In genomic region chr17:44793885-44794698, GRCh38 we compare ENCODE assay signal across 12 cellular contexts. TPM values are rescaled to one million over a fixed set of nuclear protein-coding genes. Genes with fewer than 3 reads are reported as not detected.
DNase-seq lines count a peak whose midpoint lies in the region; ATAC-seq, FAIRE-seq and TF ChIP-seq lines count a peak whose summit lies in the region.
"Had no signal": no experiment of that assay in that cellular context is flagged by ENCODE, and none has a peak within 500 bp of the region (broad histone marks: within the 10 kb centered on the region; RNA-seq: fewer than 3 reads in every experiment).

No MANE protein-coding gene starts in this region.

- no peak for TF ChIP-seq POLR2A in A549 (IDR thresholded peaks at IDR 0.05; ENCODE audit: low read length)

- no peak overlapping the region for H2AK5ac ChIP-seq in neuronal stem cell (ENCODE audit: low read depth, low read length)

- peaks cover 3% of the 10 kb centered on the region for H3K79me1 ChIP-seq in neuronal stem cell (ENCODE audit: low read depth, low read length)

- H3K27ac ChIP-seq in A549 (peak overlapping the region; percentile 28 to 78; a peak in 5 of 6 replicates), RWPE2 (ENCODE audit: poor library complexity, severe bottlenecking) (peak overlapping the region; percentile 77), foreskin keratinocyte (peak overlapping the region; percentile 4), neuronal stem cell (replicated peaks; ENCODE audit: low read length) (no peak overlapping the region)

- H3K23ac ChIP-seq in neuronal stem cell (ENCODE audit: low read depth, low read length, poor library complexity) = no peak overlapping the region

- TF ChIP-seq RAD21 in A549 (conservative IDR thresholded peaks at IDR 0.05 in 1 of 2, IDR thresholded peaks at IDR 0.05 in 1 of 2) = no peak

- no peak overlapping the region for H4K91ac ChIP-seq in neuronal stem cell (ENCODE audit: low read depth, low read length, poor library complexity)

- POLR2A ChIA-PET in A549 (lab: Yijun Ruan, JAX) = interaction anchor here (1.0 kb wide), 1 partner anchor 60 kb away, joined by 3 read pairs; no protein-coding TSS in a partner anchor

- H2BK120ac ChIP-seq in neuronal stem cell (ENCODE audit: low read depth, low read length) = no peak overlapping the region

- peak overlapping the region; percentile 74 for H2AFZ ChIP-seq in neuronal stem cell (ENCODE audit: low read length)

- no peak for DNase-seq in A549 (ENCODE audit: low read depth in 1 of 2, low spot score in 1 of 2)
- DNase-seq in RWPE2 (ENCODE audit: low spot score) = no peak
- DNase-seq in foreskin keratinocyte = no peak
- DNase-seq in neuronal stem cell (ENCODE audit: low spot score) = no peak
- no peak for DNase-seq in NCI-H1417 treated with DMSO at 0.1 percent for 48 hours (lab: John Stamatoyannopoulos, UW)
- DNase-seq in GM20000 (ENCODE audit: low spot score) = no peak
- DNase-seq in germinal center (ENCODE audit: low spot score) = no peak
- DNase-seq: NCI-H510A treated with DMSO at 0.1 percent for 48 hours; stimulated activated CD4-positive, alpha-beta T cell treated with anti-CD3 and anti-CD28 coated beads, Interleukin-4, amount 100 ng/mL, for 1 hour had no signal

- no peak overlapping the region for H3K4me3 ChIP-seq in A549
- H3K4me3 ChIP-seq in RWPE2 (ENCODE audit: severe bottlenecking) = no peak overlapping the region
- no peak overlapping the region for H3K4me3 ChIP-seq in neuronal stem cell (ENCODE audit: low read length in 2 of 2)

- H2BK12ac ChIP-seq in neuronal stem cell (ENCODE audit: low read length) = no peak overlapping the region

- no peak overlapping the region for H3K14ac ChIP-seq in neuronal stem cell (ENCODE audit: low read length)

- H3K36me3 ChIP-seq in RWPE2 (ENCODE audit: low read depth) (peaks cover 12% of the 10 kb centered on the region; the same call in 1 of the 2 replicates), neuronal stem cell (replicated peaks in 1 of 2; ENCODE audit: control insufficient read depth in 2 of 2, insufficient read depth in 2 of 2, low read length in 2 of 2) (peaks cover 2 to 34% of the 10 kb centered on the region in 2 donors)

- H3K27me3 ChIP-seq in RWPE2 (ENCODE audit: insufficient read depth, poor library complexity, severe bottlenecking) (no peaks in the 10 kb centered on the region), foreskin keratinocyte (no peaks in the 10 kb centered on the region), neuronal stem cell (ENCODE audit: control insufficient read depth in 3 of 3, insufficient read depth in 3 of 3, low read depth in 1 of 3, low read length in 3 of 3) (no peaks in the 10 kb centered on the region)

- H3K9ac ChIP-seq in neuronal stem cell (ENCODE audit: low read depth, low read length, poor library complexity) = no peak overlapping the region

- no peak overlapping the region for H2BK5ac ChIP-seq in neuronal stem cell (ENCODE audit: low read length)

- no peak overlapping the region for H4K8ac ChIP-seq in neuronal stem cell (ENCODE audit: low read depth, low read length)

- H3K4me1 ChIP-seq in A549 (peaks cover 18% of the 10 kb centered on the region), RWPE2 (ENCODE audit: insufficient read depth, poor library complexity, severe bottlenecking) (peaks cover 15% of the 10 kb centered on the region), foreskin keratinocyte (peaks cover 23% of the 10 kb centered on the region), neuronal stem cell (ENCODE audit: control insufficient read depth in 2 of 2, insufficient read depth in 1 of 2, low read depth in 1 of 2, low read length in 2 of 2) (peaks cover 4 to 14% of the 10 kb centered on the region in 2 donors)

- H3K4me2 ChIP-seq in A549 (peak overlapping the region; percentile 48; the same call in 2 of the 3 replicates), neuronal stem cell (ENCODE audit: insufficient read depth, low read length, poor library complexity, severe bottlenecking) (no peak overlapping the region)

- no peak for FAIRE-seq in A549 (lab: Jason Lieb, UNC)
- FAIRE-seq: urothelium cell line had no signal

- no peak overlapping the region for H3K18ac ChIP-seq in neuronal stem cell (ENCODE audit: low read length)

- CTCF ChIA-PET in A549 (lab: Yijun Ruan, JAX) = interaction anchor here (0.6 to 6.6 kb wide), 15 partner anchors 8 to 305 kb away, joined by 3 to 89 read pairs (median 5); no protein-coding TSS in a partner anchor

- no peaks in the 10 kb centered on the region for H3K9me3 ChIP-seq in A549
- H3K9me3 ChIP-seq in RWPE2 (ENCODE audit: severe bottlenecking) = no peaks in the 10 kb centered on the region
- no peaks in the 10 kb centered on the region for H3K9me3 ChIP-seq in neuronal stem cell (replicated peaks in 1 of 2; ENCODE audit: control insufficient read depth in 2 of 2, insufficient read depth in 1 of 2, low read depth in 1 of 2, low read length in 2 of 2)

- no peak for TF ChIP-seq EP300 in A549 (IDR thresholded peaks at IDR 0.05)

- ATAC-seq in A549 (peak; percentile 3 to 26; a peak in 1 of 6 replicates), RWPE2 (ENCODE audit: low read depth) (0 out of 3 replicates have a peak, but pooled peaks have one; percentile 4), foreskin keratinocyte (no peak), GM19395 (IDR thresholded peaks at IDR 0.05; ENCODE audit: unreplicated experiment) (no peak)

- 92% methylated on average over 14 of the region's 14 CpGs for WGBS in A549 (ENCODE audit: missing lambda C conversion rate)
- WGBS in neuronal stem cell (ENCODE audit: extremely low coverage in 2 of 2, insufficient read length in 2 of 2, insufficient replicate concordance in 1 of 2), 2 donors = no CpG with 5 or more reads among the region's 14 CpGs

- TF ChIP-seq CTCF in A549 (IDR thresholded peaks at IDR 0.05) (no peak), RWPE2 (IDR thresholded peaks at IDR 0.05; ENCODE audit: poor library complexity, severe bottlenecking) (no peak), foreskin keratinocyte (conservative IDR thresholded peaks at IDR 0.05) (no peak), GM20000 (IDR thresholded peaks at IDR 0.05; ENCODE audit: extremely low read depth, missing control alignments) (no peak)

- no peak overlapping the region for H3K4ac ChIP-seq in neuronal stem cell (ENCODE audit: low read length)

- H2BK15ac ChIP-seq in neuronal stem cell (ENCODE audit: low read length) = no peak overlapping the region

TF ChIP-seq in A549, 52 proteins besides CTCF, POLR2A, EP300 and RAD21:
- TF ChIP-seq JUNB (IDR thresholded peaks at IDR 0.05) (no peak), FOXS1 (CRISPR knock-in tag; IDR thresholded peaks at IDR 0.05) (peak; percentile 21; the same call in 1 of the 2 replicates)

RNA-seq across cellular contexts. Expression of gene ADAM11, which starts 35.3 kb away (rescaled TPM):
- polyA plus RNA-seq in A549 (2011; rRNA removed) (0.75 and 0.79 TPM in 2 replicates), A549 (2017; fragmentation: RNase III; extraction: RNeasy Plus Mini Kit Qiagen cat#74134 plus additional on column Dnase treatment) (2.0 to 2.7 TPM (median 2.1 TPM) in 3 replicates), foreskin keratinocyte (0.08 and 0.13 TPM in 2 replicates)
- polyA plus RNA-seq in A549 (2012; cell fraction: cytosol; rRNA removed) = 2.3 and 2.7 TPM in 2 replicates
- polyA plus RNA-seq in A549 (2012; cell fraction: nucleus; rRNA removed) = 14.4 and 15.1 TPM in 2 replicates
- polyA minus RNA-seq in A549 (2011; rRNA and poly(A)+ RNA removed) = 1.1 and 1.2 TPM in 2 replicates
- total RNA-seq in foreskin keratinocyte = 0.04 and 0.10 TPM in 2 replicates
- polyA plus RNA-seq in neuronal stem cell (2013, experiment 1 of 2) = 2.9 TPM
- 2.7 TPM for polyA plus RNA-seq in neuronal stem cell (2013, experiment 2 of 2)

RNA-seq across cellular contexts. Expression of gene GJC1, which starts 36.0 kb away (rescaled TPM):
- polyA plus RNA-seq in A549 (2011; rRNA removed) = 22.1 and 30.4 TPM in 2 replicates
- polyA plus RNA-seq in A549 (2012; cell fraction: cytosol; rRNA removed) = 12.1 and 14.7 TPM in 2 replicates
- polyA plus RNA-seq in A549 (2012; cell fraction: nucleus; rRNA removed) = 6.1 and 10.3 TPM in 2 replicates
- polyA plus RNA-seq in A549 (2017; fragmentation: RNase III; extraction: RNeasy Plus Mini Kit Qiagen cat#74134 plus additional on column Dnase treatment) = 21.2 to 21.9 TPM (median 21.7 TPM) in 3 replicates
- 38.3 and 38.4 TPM in 2 replicates for polyA minus RNA-seq in A549 (2011; rRNA and poly(A)+ RNA removed)
- 31.7 and 32.5 TPM in 2 replicates for total RNA-seq in foreskin keratinocyte
- 13.0 and 14.5 TPM in 2 replicates for polyA plus RNA-seq in foreskin keratinocyte
- polyA plus RNA-seq in neuronal stem cell (2013, experiment 1 of 2) = 43.0 TPM
- 45.1 TPM for polyA plus RNA-seq in neuronal stem cell (2013, experiment 2 of 2)

RNA-seq across cellular contexts. Expression of gene HIGD1B, which starts 53.6 kb away (rescaled TPM):
- polyA plus RNA-seq in A549 (2011; rRNA removed) (not detected in 2 replicates), A549 (2017; fragmentation: RNase III; extraction: RNeasy Plus Mini Kit Qiagen cat#74134 plus additional on column Dnase treatment) (not detected in 3 replicates), foreskin keratinocyte (not detected in 2 replicates)
- not detected in 2 replicates for polyA plus RNA-seq in A549 (2012; cell fraction: cytosol; rRNA removed)
- not detected in 2 replicates for polyA plus RNA-seq in A549 (2012; cell fraction: nucleus; rRNA removed)
- polyA minus RNA-seq in A549 (2011; rRNA and poly(A)+ RNA removed) = not detected in 2 replicates
- not detected in 2 replicates for total RNA-seq in foreskin keratinocyte
- polyA plus RNA-seq in neuronal stem cell (2013, experiment 1 of 2) = not detected
- not detected for polyA plus RNA-seq in neuronal stem cell (2013, experiment 2 of 2)
- total RNA-seq: HT1080 had no signal

Comparison
In these comparisons a context has a peak if more than half of its experiments do, and no peak if none do; other contexts are left out.
1. ATAC-seq: peak in A549 (2 of 2) and RWPE2 (single experiment); none in foreskin keratinocyte (single experiment) and GM19395 (single experiment).